Comparison of ENCODE assay signal across 15 cellular contexts in the genomic region with DNA sequence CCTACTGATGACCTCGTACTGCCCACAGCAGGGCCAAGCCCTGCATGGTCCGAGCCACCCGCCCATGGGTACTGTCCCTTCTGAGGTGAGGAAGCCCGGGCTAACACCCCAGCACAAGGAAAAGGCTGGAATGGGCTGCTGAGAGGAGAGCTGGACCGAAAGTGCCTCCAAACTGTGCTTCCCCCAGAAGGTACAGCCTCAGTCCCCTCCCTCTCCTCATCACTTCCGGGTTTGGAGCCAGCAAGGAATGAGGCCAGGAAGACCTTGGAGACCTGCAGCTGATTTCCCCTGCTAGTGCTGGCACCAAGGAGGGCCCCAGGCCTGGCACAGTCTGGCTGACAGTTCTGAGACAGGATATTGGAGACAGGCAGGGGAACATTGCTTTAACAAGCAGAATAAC. TPM values are rescaled to one million over a fixed set of nuclear protein-coding genes. Genes with fewer than 3 reads are reported as not detected.
"Had no signal": no experiment of that assay in that cellular context is flagged by ENCODE, and none has a peak within 500 bp of the region (broad histone marks: within the 10 kb centered on the region; RNA-seq: fewer than 3 reads in every experiment).

No MANE protein-coding gene starts in this region.

RNA-seq across cellular contexts. Expression of a gene that starts 31.3 kb away (rescaled TPM):
- total RNA-seq: activated CD4-positive, alpha-beta T cell treated with anti-CD3 and anti-CD28 coated beads, Interleukin-2, amount 10 ng/mL, durations not matched to agents 24 days and 14 days; activated naive CD4-positive, alpha-beta T cell treated with anti-CD3 and anti-CD28 coated beads for 36 hours; activated T-helper 1 cell treated with anti-CD3 and anti-CD28 coated beads, Interleukin-12 subunit alpha, Interleukin-12 subunit beta, Interleukin-2, Interleukin-4 antibody, amounts not matched to agents 30 ng/mL and 10 ng/mL and 1 ng/mL, durations not matched to agents 14 hours and 24 hours and 36 hours; ascending aorta had no signal

RNA-seq across cellular contexts. Expression of a gene that starts 41.0 kb away (rescaled TPM):
- total RNA-seq: activated B cell treated with CpG ODN at 0.5 μM for 24 hours; activated CD4-positive, alpha-beta memory T cell treated with anti-CD3 and anti-CD28 coated beads for 36 hours; activated CD4-positive, alpha-beta T cell treated with anti-CD3 and anti-CD28 coated beads, Interleukin-2, amount 10 ng/mL, durations not matched to agents 24 days and 14 days; activated CD8-positive, alpha-beta memory T cell treated with anti-CD3 and anti-CD28 coated beads for 36 hours; activated CD8-positive, alpha-beta T cell treated with anti-CD3 and anti-CD28 coated beads for 36 hours; activated naive CD4-positive, alpha-beta T cell treated with anti-CD3 and anti-CD28 coated beads for 36 hours; activated naive CD4-positive, alpha-beta T cell treated with anti-CD3 and anti-CD28 coated beads, Interleukin-2, amount 50 U/mL, for 72 hours; activated naive CD8-positive, alpha-beta T cell treated with anti-CD3 and anti-CD28 coated beads for 36 hours; activated T-cell treated with anti-CD3 and anti-CD28 coated beads, Interleukin-2, amount 50 U/mL, for 4 hours; activated T-cell treated with anti-CD3 and anti-CD28 coated beads, Interleukin-2, amount 50 U/mL, for 72 hours; activated T-helper 1 cell treated with anti-CD3 and anti-CD28 coated beads, Interleukin-12 subunit alpha, Interleukin-12 subunit beta, Interleukin-2, Interleukin-4 antibody, amounts not matched to agents 30 ng/mL and 10 ng/mL and 1 ng/mL, durations not matched to agents 14 hours and 24 hours and 36 hours; activated T-helper 17 cell treated with anti-CD3 and anti-CD28 coated beads, Interleukin-2, amount 50 U/mL, for 72 hours; adrenal gland; ascending aorta; bronchial epithelial cell had no signal
